In genomic region chr7:45050198-45050597, GRCh38 we compare ENCODE assay signal across 2 cellular contexts.
TF ChIP-seq lines count a peak whose summit lies in the region.

No MANE protein-coding gene starts in this region.

TF ChIP-seq in GM12891, 5 proteins besides CTCF, POLR2A, EP300 and RAD21 (continued from another document):
- no peak for TF ChIP-seq POU2F2 (IDR thresholded peaks at IDR 0.05; ENCODE audit: low read depth, low read length)
- no peak for TF ChIP-seq PAX5 (IDR thresholded peaks at IDR 0.05; ENCODE audit: insufficient read depth, low read length, severe bottlenecking)
- no peak for TF ChIP-seq TAF1 (IDR thresholded peaks at IDR 0.05; ENCODE audit: low read depth, low read length)
- TF ChIP-seq SPI1 (IDR thresholded peaks at IDR 0.05; ENCODE audit: low read depth, low read length) = no peak

TF ChIP-seq in K562, 482 proteins besides CTCF, POLR2A, EP300 and RAD21 (continued from another document):
- no peak for TF ChIP-seq ETS1 (conservative IDR thresholded peaks at IDR 0.05; ENCODE audit: control insufficient read depth, low read depth, low read length)
- TF ChIP-seq ZNF165 (CRISPR knock-in tag; IDR thresholded peaks at IDR 0.05; ENCODE audit: borderline replicate concordance) = no peak
- TF ChIP-seq E2F6 (IDR thresholded peaks at IDR 0.05; ENCODE audit: borderline replicate concordance in 1 of 2, extremely low read depth in 1 of 2, insufficient read depth in 1 of 2, insufficient read length in 1 of 2, low read depth in 1 of 2, low read length in 1 of 2, poor library complexity in 1 of 2, severe bottlenecking in 1 of 2) = no peak
- TF ChIP-seq SMARCE1 (IDR thresholded peaks at IDR 0.05) = no peak
- TF ChIP-seq MLLT1 (IDR thresholded peaks at IDR 0.05) = no peak
- TF ChIP-seq DDX20 (tag; IDR thresholded peaks at IDR 0.05; ENCODE audit: low read depth) = no peak
- TF ChIP-seq NFRKB (IDR thresholded peaks at IDR 0.05; ENCODE audit: low read depth) = no peak
- TF ChIP-seq ZNF444 (CRISPR knock-in tag; IDR thresholded peaks at IDR 0.05) = no peak
- no peak for TF ChIP-seq ZFPM2 (CRISPR knock-in tag; IDR thresholded peaks at IDR 0.05)
